In the genomic region with DNA sequence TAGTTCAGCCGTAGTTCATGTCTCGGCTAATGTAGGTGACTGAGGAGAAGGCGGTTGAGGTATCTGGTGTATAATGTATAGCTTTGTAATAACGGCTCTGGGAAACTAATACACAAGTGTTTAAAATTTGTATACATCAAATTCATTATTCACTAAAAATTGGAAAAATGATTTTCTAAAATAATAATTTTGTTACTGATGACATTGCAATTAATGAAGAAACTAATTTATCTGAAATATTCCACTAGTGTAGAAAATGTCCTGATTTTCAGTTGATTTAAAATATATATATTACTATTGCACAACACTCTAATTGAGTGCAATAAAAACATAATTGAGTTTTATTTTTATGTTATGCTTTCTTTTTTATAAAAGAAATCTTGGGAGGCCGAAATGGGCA, we compare ENCODE assay signal across 22 cellular contexts.
"Had no signal": no experiment of that assay in that cellular context is flagged by ENCODE, and none has a peak within 500 bp of the region (broad histone marks: within the 10 kb centered on the region; RNA-seq: fewer than 3 reads in every experiment).

No MANE protein-coding gene starts in this region.

- H3K27me3 Mint-ChIP-seq: naive thymus-derived CD4-positive, alpha-beta T cell had no signal

- H3K4me1 ChIP-seq: esophagus muscularis mucosa, foreskin keratinocyte, gastroesophageal sphincter, heart left ventricle, left lung, lower lobe of right lung had no signal

- H3K79me2 ChIP-seq: hepatocyte had no signal

- H3K36me3 Mint-ChIP-seq: naive thymus-derived CD4-positive, alpha-beta T cell had no signal

- FAIRE-seq: colon, frontal cortex, islet of Langerhans, keratinocyte had no signal

- H3K4me3 ChIP-seq: coronary artery, dorsolateral prefrontal cortex, esophagus muscularis mucosa, gastroesophageal sphincter, heart left ventricle, hepatocyte, left lung, lower lobe of right lung had no signal

- H2AFZ ChIP-seq: hepatocyte had no signal

- H3K4me1 Mint-ChIP-seq: naive thymus-derived CD4-positive, alpha-beta T cell had no signal

- H3K4me3 Mint-ChIP-seq: naive thymus-derived CD4-positive, alpha-beta T cell had no signal

- DNase-seq: dermis blood vessel endothelial cell; dorsolateral prefrontal cortex; effector CD4-positive, alpha-beta T cell; effector memory CD4-positive, alpha-beta T cell; foreskin keratinocyte; heart left ventricle; hypothalamus; left cardiac atrium; left lung; left ventricle myocardium superior; lower lobe of right lung; mesendoderm; midbrain; naive thymus-derived CD4-positive, alpha-beta T cell had no signal

- ATAC-seq: foreskin keratinocyte; gastroesophageal sphincter; heart left ventricle; left cardiac atrium; left lung; left ventricle myocardium superior; lower lobe of right lung; naive thymus-derived CD4-positive, alpha-beta T cell had no signal

- H3K4me2 ChIP-seq: hepatocyte had no signal

- H3K36me3 ChIP-seq: esophagus muscularis mucosa, gastroesophageal sphincter, heart left ventricle, left lung, lower lobe of right lung had no signal

- H3K27ac ChIP-seq: coronary artery, dorsolateral prefrontal cortex, esophagus muscularis mucosa, foreskin keratinocyte, gastroesophageal sphincter, heart left ventricle, hepatocyte, left lung, lower lobe of right lung had no signal

- H3K9me3 ChIP-seq: esophagus muscularis mucosa, gastroesophageal sphincter, heart left ventricle, left lung, lower lobe of right lung had no signal

- H3K27ac Mint-ChIP-seq: naive thymus-derived CD4-positive, alpha-beta T cell had no signal

- H3K27me3 ChIP-seq: dorsolateral prefrontal cortex, esophagus muscularis mucosa, foreskin keratinocyte, heart left ventricle, hepatocyte, left lung had no signal
